8 cellular contexts compared by ENCODE assay signal in the genomic region with DNA sequence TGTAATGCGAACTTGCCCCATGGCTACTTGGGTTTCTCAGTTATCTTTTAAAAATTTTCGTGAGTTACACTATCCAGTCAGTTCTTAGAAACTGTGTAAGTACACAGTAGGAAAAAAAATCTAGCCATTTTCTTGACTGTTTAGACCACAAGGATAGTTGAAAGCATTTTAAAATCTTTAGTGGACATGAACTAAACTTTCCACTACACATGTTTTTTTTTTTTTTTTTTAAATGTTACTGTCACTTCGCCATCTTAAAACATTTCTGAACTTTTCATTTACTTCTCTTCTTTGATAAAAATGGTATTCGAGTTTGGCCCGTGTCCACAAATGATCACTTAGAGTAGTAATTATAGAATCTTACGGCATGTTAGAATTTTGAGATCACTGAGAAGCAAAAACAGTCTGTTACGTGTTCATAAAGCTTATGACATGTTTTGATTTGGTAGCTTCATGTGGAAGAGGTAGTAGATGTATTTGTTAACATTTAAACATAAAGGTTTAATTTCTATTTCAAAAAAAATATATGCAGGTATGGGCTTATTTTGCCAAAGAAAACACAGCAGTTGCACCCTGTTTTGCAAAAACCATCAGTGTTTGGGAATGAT. TPM values are rescaled to one million over a fixed set of nuclear protein-coding genes. Genes with fewer than 3 reads are reported as not detected.
DNase-seq lines count a peak whose midpoint lies in the region; ATAC-seq, FAIRE-seq and TF ChIP-seq lines count a peak whose summit lies in the region.

No MANE protein-coding gene starts in this region.

- H3K36me3 Mint-ChIP-seq in activated CD4-positive, alpha-beta T cell treated with anti-CD3 and anti-CD28 coated beads, Interleukin-2, amount 10 ng/mL, durations not matched to agents 24 days and 14 days (ENCODE audit: low read depth): peaks cover 28% of the 10 kb centered on the region
- peaks cover 20% of the 10 kb centered on the region for H3K36me3 Mint-ChIP-seq in activated naive CD8-positive, alpha-beta T cell treated with anti-CD3 and anti-CD28 coated beads, Interleukin-2, amount 10 ng/mL, durations not matched to agents 7 days and 5 days

- no peaks in the 10 kb centered on the region for H3K36me3 ChIP-seq in kidney (ENCODE audit: control insufficient read depth in 1 of 2, insufficient read depth in 2 of 2, low read length in 2 of 2)

- no peak for ATAC-seq in activated naive CD8-positive, alpha-beta T cell treated with anti-CD3 and anti-CD28 coated beads, Interleukin-2, amount 10 ng/mL, durations not matched to agents 7 days and 5 days (ENCODE audit: low read depth)
- ATAC-seq in HG03108 (IDR thresholded peaks at IDR 0.05; ENCODE audit: unreplicated experiment) (no peak), HG03097 (IDR thresholded peaks at IDR 0.05; ENCODE audit: low FRiP score, unreplicated experiment) (no peak)

- peak overlapping the region; percentile 92 to 99 for H3K9ac ChIP-seq in kidney (ENCODE audit: low read length in 2 of 2)

- H3K27ac Mint-ChIP-seq in activated CD4-positive, alpha-beta T cell treated with anti-CD3 and anti-CD28 coated beads, Interleukin-2, amount 10 ng/mL, durations not matched to agents 24 days and 14 days: peak overlapping the region; percentile 96
- peak overlapping the region; percentile 99 for H3K27ac Mint-ChIP-seq in activated naive CD8-positive, alpha-beta T cell treated with anti-CD3 and anti-CD28 coated beads, Interleukin-2, amount 10 ng/mL, durations not matched to agents 7 days and 5 days

- H3K27ac ChIP-seq in kidney (ENCODE audit: low read depth in 2 of 2, low read length in 2 of 2): peak overlapping the region; percentile 97 to 98
- H3K27ac ChIP-seq in temporal lobe (ENCODE audit: low read depth, low read length): peak overlapping the region; percentile 75

- no peak for TF ChIP-seq CTCF in kidney (IDR thresholded peaks at IDR 0.05; ENCODE audit: borderline replicate concordance, extremely low read depth, insufficient read depth)

- no peaks in the 10 kb centered on the region for H3K9me3 Mint-ChIP-seq in activated CD4-positive, alpha-beta T cell treated with anti-CD3 and anti-CD28 coated beads, Interleukin-2, amount 10 ng/mL, durations not matched to agents 24 days and 14 days
- H3K9me3 Mint-ChIP-seq in activated naive CD8-positive, alpha-beta T cell treated with anti-CD3 and anti-CD28 coated beads, Interleukin-2, amount 10 ng/mL, durations not matched to agents 7 days and 5 days: no peaks in the 10 kb centered on the region

- no peaks in the 10 kb centered on the region for H3K9me3 ChIP-seq in kidney (ENCODE audit: control insufficient read depth in 1 of 2, low read length in 2 of 2)

- H3K27me3 Mint-ChIP-seq in activated CD4-positive, alpha-beta T cell treated with anti-CD3 and anti-CD28 coated beads, Interleukin-2, amount 10 ng/mL, durations not matched to agents 24 days and 14 days: no peaks in the 10 kb centered on the region
- no peaks in the 10 kb centered on the region for H3K27me3 Mint-ChIP-seq in activated naive CD8-positive, alpha-beta T cell treated with anti-CD3 and anti-CD28 coated beads, Interleukin-2, amount 10 ng/mL, durations not matched to agents 7 days and 5 days

- intact Hi-C loops in activated CD4-positive, alpha-beta T cell treated with anti-CD3 and anti-CD28 coated beads, Interleukin-2, amount 10 ng/mL, durations not matched to agents 24 days and 14 days (cut with micrococcal nuclease): loop anchor here (2.0 to 10.0 kb wide), 3 partner anchors 175 to 707 kb away; a partner anchor contains a TSS
- intact Hi-C loops in kidney (cut with DNase I): no loop called here

- POLR2A ChIA-PET in activated naive CD8-positive, alpha-beta T cell treated with anti-CD3 and anti-CD28 coated beads, Interleukin-2, amount 10 ng/mL, durations not matched to agents 7 days and 5 days (lab: Charles Lee): interaction anchor here (0.5 to 1.8 kb wide), 9 partner anchors 7 to 1134 kb away, joined by 3 to 11 read pairs (median 4); a partner anchor contains a TSS

- peak; percentile 25 for FAIRE-seq in kidney (lab: Jason Lieb, UNC)

- peak; percentile 29 for DNase-seq in activated CD4-positive, alpha-beta T cell treated with anti-CD3 and anti-CD28 coated beads, Interleukin-2, amount 10 ng/mL, durations not matched to agents 24 days and 14 days
- DNase-seq in activated CD4-positive, alpha-beta T cell treated with anti-CD3 and anti-CD28 coated beads, Interleukin-2, amount 50 U/mL, for 4 hours: no peak
- no peak for DNase-seq in activated naive CD8-positive, alpha-beta T cell treated with anti-CD3 and anti-CD28 coated beads, Interleukin-2, amount 10 ng/mL, durations not matched to agents 7 days and 5 days
- DNase-seq in kidney (no peak), NCI-H524 (lab: John Stamatoyannopoulos, UW) (no peak)

- peaks cover 43% of the 10 kb centered on the region for H3K4me1 Mint-ChIP-seq in activated CD4-positive, alpha-beta T cell treated with anti-CD3 and anti-CD28 coated beads, Interleukin-2, amount 10 ng/mL, durations not matched to agents 24 days and 14 days
- peaks cover 49% of the 10 kb centered on the region for H3K4me1 Mint-ChIP-seq in activated naive CD8-positive, alpha-beta T cell treated with anti-CD3 and anti-CD28 coated beads, Interleukin-2, amount 10 ng/mL, durations not matched to agents 7 days and 5 days

- H3K4me3 ChIP-seq in kidney (ENCODE audit: low read length in 2 of 2): peak overlapping the region; percentile 93 to 94

- peak overlapping the region; percentile 96 for H3K4me3 Mint-ChIP-seq in activated CD4-positive, alpha-beta T cell treated with anti-CD3 and anti-CD28 coated beads, Interleukin-2, amount 10 ng/mL, durations not matched to agents 24 days and 14 days
- H3K4me3 Mint-ChIP-seq in activated naive CD8-positive, alpha-beta T cell treated with anti-CD3 and anti-CD28 coated beads, Interleukin-2, amount 10 ng/mL, durations not matched to agents 7 days and 5 days: peak overlapping the region; percentile 97

- H3K4me1 ChIP-seq in kidney (ENCODE audit: control insufficient read depth in 1 of 2, insufficient read depth in 1 of 2, low read depth in 1 of 2, low read length in 2 of 2): peaks cover 0 to 7% of the 10 kb centered on the region in 2 donors

RNA-seq across cellular contexts. Expression of a gene that starts 1.0 kb away (rescaled TPM):
- total RNA-seq in activated CD4-positive, alpha-beta T cell treated with anti-CD3 and anti-CD28 coated beads, Interleukin-2, amount 10 ng/mL, durations not matched to agents 24 days and 14 days: 29.8 and 31.7 TPM in 2 replicates
- total RNA-seq in activated naive CD8-positive, alpha-beta T cell treated with anti-CD3 and anti-CD28 coated beads, Interleukin-2, amount 10 ng/mL, durations not matched to agents 7 days and 5 days: 10 to 100 TPM; 26.4 to 27.1 TPM
- total RNA-seq in kidney (40.2 TPM), temporal lobe (5.4 TPM)
- 17.2 TPM for polyA plus RNA-seq in kidney (ENCODE audit: insufficient read depth, low read depth, low replicate concordance)
